1 cellular context compared by ENCODE assay signal in the genomic region with DNA sequence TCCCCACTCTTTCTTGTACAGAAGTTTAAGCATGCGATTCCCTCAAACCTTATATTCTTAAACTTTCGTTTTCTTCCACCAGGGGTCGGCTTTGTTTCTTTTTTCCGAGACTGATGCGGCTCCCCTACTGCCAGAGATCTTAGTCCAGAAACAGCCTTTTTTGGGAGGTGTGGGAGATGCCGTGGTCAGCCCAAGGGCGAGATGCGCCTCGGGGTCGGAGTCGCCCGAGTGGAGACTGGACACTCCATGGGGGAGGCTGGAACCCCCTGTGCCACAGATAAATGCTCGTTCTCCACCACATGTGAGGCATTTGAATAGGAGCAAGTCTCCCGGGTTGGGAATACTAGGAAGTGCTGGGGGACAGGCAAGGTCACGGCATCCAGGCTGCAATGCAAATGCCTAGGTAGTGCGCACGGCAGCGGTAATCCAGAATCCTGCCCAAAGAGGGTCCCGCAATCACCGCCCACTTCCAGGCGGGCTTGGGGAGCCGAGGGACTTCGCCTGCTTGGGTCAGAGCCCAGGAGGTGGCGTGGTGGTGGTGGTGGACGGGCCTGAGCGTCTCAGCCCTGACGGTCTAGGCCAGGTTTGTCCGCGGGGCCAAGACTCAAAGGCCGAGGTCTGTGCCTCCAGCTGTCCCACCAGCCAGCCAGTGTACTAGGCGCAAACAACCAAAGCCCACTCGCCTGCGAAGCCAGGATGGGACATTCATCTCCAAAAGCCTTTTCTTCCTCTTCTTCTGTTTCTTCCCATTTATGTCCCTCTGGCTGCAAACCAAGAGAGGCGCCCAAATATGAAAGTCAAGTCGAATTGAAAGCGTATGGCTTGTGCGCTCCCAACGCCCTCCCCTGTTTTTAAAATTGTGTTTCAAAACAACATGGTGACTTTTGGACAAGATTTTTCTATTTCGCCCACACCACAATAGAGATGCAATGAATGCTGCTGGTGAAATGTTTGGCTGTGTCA.
TF ChIP-seq lines count a peak whose summit lies in the region.

No MANE protein-coding gene starts in this region.

TF ChIP-seq in H1, 55 proteins besides CTCF, POLR2A, EP300 and RAD21 (continued from another document):
- TF ChIP-seq, protein P1, sequence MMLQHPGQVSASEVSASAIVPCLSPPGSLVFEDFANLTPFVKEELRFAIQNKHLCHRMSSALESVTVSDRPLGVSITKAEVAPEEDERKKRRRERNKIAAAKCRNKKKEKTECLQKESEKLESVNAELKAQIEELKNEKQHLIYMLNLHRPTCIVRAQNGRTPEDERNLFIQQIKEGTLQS (IDR thresholded peaks at IDR 0.05; ENCODE audit: insufficient read depth, low read depth, low read length), result no peak
- no peak for TF ChIP-seq RFX5 (IDR thresholded peaks at IDR 0.05; ENCODE audit: borderline replicate concordance, low read depth, low read length)
